23 cellular contexts compared by ENCODE assay signal in genomic region chr1:14758962-14759361, GRCh38.
"Had no signal": no experiment of that assay in that cellular context is flagged by ENCODE, and none has a peak within 500 bp of the region (broad histone marks: within the 10 kb centered on the region; RNA-seq: fewer than 3 reads in every experiment).

No MANE protein-coding gene starts in this region.

- H3K36me3 ChIP-seq: pancreas, right atrium auricular region, suprapubic skin, tibial artery, upper lobe of right lung had no signal

- DNase-seq: activated CD4-positive, alpha-beta T cell treated with anti-CD3 and anti-CD28 coated beads for 1 hour; activated CD4-positive, alpha-beta T cell treated with anti-CD3 and anti-CD28 coated beads, Interleukin-2, amount 10 ng/mL, durations not matched to agents 7 days and 5 days; activated CD8-positive, alpha-beta T cell treated with anti-CD3 and anti-CD28 coated beads for 36 hours; activated gamma-delta T cell treated with Interleukin-2 at 50 U/mL for 16 hours; activated naive CD4-positive, alpha-beta T cell treated with anti-CD3 and anti-CD28 coated beads, Interleukin-2, amount 50 U/mL, for 16 hours; activated T-cell treated with anti-CD3 and anti-CD28 coated beads, Interleukin-2, amount 50 U/mL, for 4 hours; dermis blood vessel endothelial cell; effector CD4-positive, alpha-beta T cell; foreskin fibroblast; head of caudate nucleus; left ventricle myocardium superior; nucleus accumbens; pancreas; psoas muscle; stimulated activated naive CD4-positive, alpha-beta T cell; tibial artery; upper lobe of right lung had no signal

- H3K4me1 Mint-ChIP-seq: activated CD4-positive, alpha-beta T cell treated with anti-CD3 and anti-CD28 coated beads, Interleukin-2, amount 10 ng/mL, durations not matched to agents 7 days and 5 days; activated T-helper 17 cell treated with anti-CD3 and anti-CD28 coated beads, Interleukin-2, amount 50 U/mL, for 72 hours; central memory CD8-positive, alpha-beta T cell had no signal

- H3K4me3 Mint-ChIP-seq: activated CD4-positive, alpha-beta T cell treated with anti-CD3 and anti-CD28 coated beads, Interleukin-2, amount 10 ng/mL, durations not matched to agents 7 days and 5 days; activated CD8-positive, alpha-beta T cell treated with anti-CD3 and anti-CD28 coated beads for 36 hours; activated T-cell treated with anti-CD3 and anti-CD28 coated beads, Interleukin-2, amount 50 U/mL, for 4 hours; activated T-helper 17 cell treated with anti-CD3 and anti-CD28 coated beads, Interleukin-2, amount 50 U/mL, for 72 hours; central memory CD8-positive, alpha-beta T cell had no signal

- H3K9me3 ChIP-seq: pancreas, psoas muscle, right atrium auricular region, suprapubic skin, tibial artery, upper lobe of right lung had no signal

- H3K27ac Mint-ChIP-seq: activated CD4-positive, alpha-beta T cell treated with anti-CD3 and anti-CD28 coated beads, Interleukin-2, amount 10 ng/mL, durations not matched to agents 7 days and 5 days; activated CD8-positive, alpha-beta T cell treated with anti-CD3 and anti-CD28 coated beads for 36 hours; activated T-helper 17 cell treated with anti-CD3 and anti-CD28 coated beads, Interleukin-2, amount 50 U/mL, for 72 hours had no signal

- ATAC-seq: activated CD8-positive, alpha-beta T cell treated with anti-CD3 and anti-CD28 coated beads for 36 hours; activated T-cell treated with anti-CD3 and anti-CD28 coated beads, Interleukin-2, amount 50 U/mL, for 4 hours; activated T-helper 17 cell treated with anti-CD3 and anti-CD28 coated beads, Interleukin-2, amount 50 U/mL, for 72 hours; left ventricle myocardium superior; pancreas; psoas muscle; upper lobe of right lung had no signal

- H3K27ac ChIP-seq: pancreas, psoas muscle, right atrium auricular region, suprapubic skin, tibial artery, upper lobe of right lung had no signal

- H3K4me3 ChIP-seq: pancreas, psoas muscle, right atrium auricular region, suprapubic skin, tibial artery, upper lobe of right lung had no signal

- H3K27me3 ChIP-seq: right atrium auricular region, suprapubic skin, upper lobe of right lung had no signal

- FAIRE-seq: bronchial epithelial cell, endometrium, pancreas had no signal

- H3K9me3 Mint-ChIP-seq: activated CD4-positive, alpha-beta T cell treated with anti-CD3 and anti-CD28 coated beads, Interleukin-2, amount 10 ng/mL, durations not matched to agents 7 days and 5 days; activated CD8-positive, alpha-beta T cell treated with anti-CD3 and anti-CD28 coated beads for 36 hours; activated T-cell treated with anti-CD3 and anti-CD28 coated beads, Interleukin-2, amount 50 U/mL, for 4 hours; activated T-helper 17 cell treated with anti-CD3 and anti-CD28 coated beads, Interleukin-2, amount 50 U/mL, for 72 hours; central memory CD8-positive, alpha-beta T cell had no signal

- H3K4me1 ChIP-seq: pancreas, psoas muscle, right atrium auricular region, upper lobe of right lung had no signal
